Comparison of ENCODE assay signal across 1 cellular context in the genomic region with DNA sequence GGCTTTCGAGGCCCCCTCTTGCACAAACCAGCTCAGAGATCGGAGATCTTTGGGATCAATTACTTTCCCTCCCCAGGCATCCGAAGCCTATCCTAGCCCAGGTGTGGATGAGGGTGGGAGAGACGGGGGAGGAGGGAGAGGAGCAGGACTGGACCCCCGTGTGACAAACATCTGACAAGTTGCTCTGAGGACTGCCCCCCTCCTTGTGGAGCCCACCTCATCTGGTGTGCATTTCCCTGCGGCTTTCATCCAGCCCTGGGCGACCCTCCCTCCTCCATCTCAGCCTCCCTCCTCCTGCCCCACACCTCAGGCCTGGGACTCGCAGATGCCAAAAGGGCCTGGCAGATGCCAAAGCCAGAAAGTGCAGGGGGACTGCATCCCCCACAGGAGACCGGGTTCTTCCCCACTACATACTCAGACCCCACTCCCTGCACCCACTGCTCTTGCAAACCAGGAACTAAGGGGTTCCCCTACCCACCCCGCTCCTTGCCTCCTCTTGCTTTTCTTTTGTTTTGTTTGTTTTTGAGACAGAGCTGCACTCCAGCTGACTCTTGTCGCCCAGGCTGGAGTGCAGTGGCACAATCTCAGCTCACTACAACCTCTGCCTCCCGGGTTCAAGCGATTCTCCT.
TF ChIP-seq lines count a peak whose summit lies in the region.

No MANE protein-coding gene starts in this region.

TF ChIP-seq in HEK293, 187 proteins besides CTCF, POLR2A, EP300 and RAD21 (continued from another document):
- TF ChIP-seq, protein P1, sequence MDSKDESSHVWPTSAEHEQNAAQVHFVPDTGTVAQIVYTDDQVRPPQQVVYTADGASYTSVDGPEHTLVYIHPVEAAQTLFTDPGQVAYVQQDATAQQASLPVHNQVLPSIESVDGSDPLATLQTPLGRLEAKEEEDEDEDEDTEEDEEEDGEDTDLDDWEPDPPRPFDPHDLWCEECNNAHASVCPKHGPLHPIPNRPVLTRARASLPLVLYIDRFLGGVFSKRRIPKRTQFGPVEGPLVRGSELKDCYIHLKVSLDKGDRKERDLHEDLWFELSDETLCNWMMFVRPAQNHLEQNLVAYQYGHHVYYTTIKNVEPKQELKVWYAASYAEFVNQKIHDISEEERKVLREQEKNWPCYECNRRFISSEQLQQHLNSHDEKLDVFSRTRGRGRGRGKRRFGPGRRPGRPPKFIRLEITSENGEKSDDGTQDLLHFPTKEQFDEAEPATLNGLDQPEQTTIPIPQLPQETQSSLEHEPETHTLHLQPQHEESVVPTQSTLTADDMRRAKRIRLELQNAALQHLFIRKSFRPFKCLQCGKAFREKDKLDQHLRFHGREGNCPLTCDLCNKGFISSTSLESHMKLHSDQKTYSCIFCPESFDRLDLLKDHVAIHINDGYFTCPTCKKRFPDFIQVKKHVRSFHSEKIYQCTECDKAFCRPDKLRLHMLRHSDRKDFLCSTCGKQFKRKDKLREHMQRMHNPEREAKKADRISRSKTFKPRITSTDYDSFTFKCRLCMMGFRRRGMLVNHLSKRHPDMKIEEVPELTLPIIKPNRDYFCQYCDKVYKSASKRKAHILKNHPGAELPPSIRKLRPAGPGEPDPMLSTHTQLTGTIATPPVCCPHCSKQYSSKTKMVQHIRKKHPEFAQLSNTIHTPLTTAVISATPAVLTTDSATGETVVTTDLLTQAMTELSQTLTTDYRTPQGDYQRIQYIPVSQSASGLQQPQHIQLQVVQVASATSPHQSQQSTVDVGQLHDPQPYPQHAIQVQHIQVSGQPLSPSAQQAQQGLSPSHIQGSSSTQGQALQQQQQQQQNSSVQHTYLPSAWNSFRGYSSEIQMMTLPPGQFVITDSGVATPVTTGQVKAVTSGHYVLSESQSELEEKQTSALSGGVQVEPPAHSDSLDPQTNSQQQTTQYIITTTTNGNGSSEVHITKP (tag by site-specific recombination; IDR thresholded peaks at IDR 0.05) = peak; percentile 73
